Comparison of ENCODE assay signal across 14 cellular contexts in genomic region chr6:105430685-105431084, GRCh38. TPM values are rescaled to one million over a fixed set of nuclear protein-coding genes. Genes with fewer than 3 reads are reported as not detected.
DNase-seq lines count a peak whose midpoint lies in the region; ATAC-seq, FAIRE-seq and TF ChIP-seq lines count a peak whose summit lies in the region.
"Had no signal": no experiment of that assay in that cellular context is flagged by ENCODE, and none has a peak within 500 bp of the region (broad histone marks: within the 10 kb centered on the region; RNA-seq: fewer than 3 reads in every experiment).

No MANE protein-coding gene starts in this region.

- H3K36me3 ChIP-seq in HCT116 (ENCODE audit: control insufficient read depth in 1 of 2, insufficient read depth in 2 of 2, low read length in 2 of 2) (no peaks in the 10 kb centered on the region), PC-3 (ENCODE audit: low read depth, low read length) (no peaks in the 10 kb centered on the region)
- H3K36me3 ChIP-seq: Peyer's patch had no signal

- WGBS in A549 (ENCODE audit: missing lambda C conversion rate), result 73% methylated on average over 3 of the region's 3 CpGs

- H4K20me1 ChIP-seq in HCT116 (ENCODE audit: insufficient read depth) (no peaks in the 10 kb centered on the region), PC-3 (ENCODE audit: low read length) (no peaks in the 10 kb centered on the region)

- no peak for FAIRE-seq in A549 (lab: Jason Lieb, UNC)
- FAIRE-seq: D721Med had no signal

- H2AFZ ChIP-seq in HCT116 (ENCODE audit: low read depth, low read length, poor library complexity, severe bottlenecking) (peak overlapping the region; percentile 90), PC-3 (ENCODE audit: low read length) (no peak overlapping the region)

- H3K27ac ChIP-seq in A549 (peak overlapping the region; percentile 49 to 70; a peak in 4 of 6 replicates), HCT116 (ENCODE audit: low read depth, low read length) (no peak overlapping the region), PC-3 (ENCODE audit: low read length) (no peak overlapping the region)
- H3K27ac ChIP-seq: Peyer's patch had no signal

- no peak for TF ChIP-seq EP300 in A549 (IDR thresholded peaks at IDR 0.05)

- H3K9ac ChIP-seq in HCT116 (ENCODE audit: low read length) (no peak overlapping the region), PC-3 (ENCODE audit: low read length) (no peak overlapping the region)
- H3K9ac ChIP-seq: SK-N-SH had no signal

- no peaks in the 10 kb centered on the region for H3K27me3 ChIP-seq in HCT116 (ENCODE audit: insufficient read depth, low read length)
- H3K27me3 ChIP-seq in PC-3 (ENCODE audit: low read length), result no peaks in the 10 kb centered on the region
- H3K27me3 ChIP-seq: Peyer's patch had no signal

- intact Hi-C loops in HCT116 (cut with micrococcal nuclease) (loop anchor here (1.0 to 10.0 kb wide), 4 partner anchors 654 to 1014 kb away; no protein-coding TSS in a partner anchor), PC-3 (cut with micrococcal nuclease) (loop anchor here (1.0 to 10.0 kb wide), 7 partner anchors 164 to 872 kb away; no protein-coding TSS in a partner anchor), left cardiac atrium (cut with DNase I) (loop anchor here in 1 of 2 donors (10.0 kb wide), 1 partner anchor 874 kb away; no protein-coding TSS in a partner anchor)

- H3K4me1 ChIP-seq in A549, result peaks cover 39% of the 10 kb centered on the region
- H3K4me1 ChIP-seq in HCT116 (ENCODE audit: control insufficient read depth in 1 of 2, insufficient read depth in 2 of 2, low read length in 2 of 2), result peaks cover 12 to 31% of the 10 kb centered on the region in 2 experiments; a peak in 3 of 4 replicates
- H3K4me1 ChIP-seq in PC-3 (ENCODE audit: insufficient read depth, low read length), result peaks cover 51% of the 10 kb centered on the region
- H3K4me1 ChIP-seq: Peyer's patch had no signal

- TF ChIP-seq POLR2A in A549 (IDR thresholded peaks at IDR 0.05; ENCODE audit: low read length) (no peak), HCT116 (IDR thresholded peaks at IDR 0.05; ENCODE audit: borderline replicate concordance, extremely low read depth, insufficient read depth, insufficient read length) (no peak)

- TF ChIP-seq RAD21 in A549 (conservative IDR thresholded peaks at IDR 0.05 in 1 of 2, IDR thresholded peaks at IDR 0.05 in 1 of 2) (no peak), HCT116 (IDR thresholded peaks at IDR 0.05; ENCODE audit: low read depth) (no peak)

- H3K79me2 ChIP-seq in HCT116 (ENCODE audit: insufficient read depth, low read length) (no peaks in the 10 kb centered on the region), PC-3 (ENCODE audit: low read length) (no peaks in the 10 kb centered on the region)

- DNase-seq in A549 (ENCODE audit: low read depth in 1 of 2, low spot score in 1 of 2), result no peak
- DNase-seq in HCT116 (ENCODE audit: low read depth, low spot score), result no peak
- no peak for DNase-seq in PC-3
- peak; percentile 59 to 77 for DNase-seq in foreskin fibroblast
- DNase-seq in dedifferentiated amniotic fluid mesenchymal stem cell (ENCODE audit: extremely low spot score), result no peak
- DNase-seq in NK-92 treated with Interleukin-12 subunit alpha and Interleukin-12 subunit beta, amount 100 ng/mL, for 24 hours (lab: John Stamatoyannopoulos, UW), result no peak
- no peak for DNase-seq in left cardiac atrium
- DNase-seq in A172 (ENCODE audit: low spot score), result no peak
- DNase-seq: CD4-positive, alpha-beta T cell; NCI-H1436 treated with DMSO at 0.1 percent for 48 hours; Peyer's patch; Right ventricle myocardium superior had no signal

- TF ChIP-seq CTCF in A549 (IDR thresholded peaks at IDR 0.05), result no peak
- no peak for TF ChIP-seq CTCF in HCT116 (IDR thresholded peaks at IDR 0.05 in 2 of 3, conservative IDR thresholded peaks at IDR 0.05 in 1 of 3; ENCODE audit: borderline replicate concordance in 1 of 3, insufficient read depth in 1 of 3, low read depth in 2 of 3, low read length in 2 of 3)
- no peak for TF ChIP-seq CTCF in PC-3 (conservative IDR thresholded peaks at IDR 0.05; ENCODE audit: low read depth, low read length)
- TF ChIP-seq CTCF in foreskin fibroblast (IDR thresholded peaks at IDR 0.05; ENCODE audit: low read depth, low read length), result no peak

- RAD21 ChIA-PET in HCT116 (lab: Charles Lee; ENCODE audit: low non-redundant PET in 1 of 2, low total read pairs in 2 of 2, uncharacterized antibody in 2 of 2, unreplicated experiment in 2 of 2), result interaction anchor here in 1 of 2 experiments (1.4 kb wide), 1 partner anchor 793 kb away, joined by 4 read pairs; no protein-coding TSS in a partner anchor

- peaks cover 4% of the 10 kb centered on the region for H3F3A ChIP-seq in PC-3 (ENCODE audit: low read length, unreplicated experiment)

- POLR2A ChIA-PET in A549 (lab: Yijun Ruan, JAX), result interaction anchor here (1.2 to 1.4 kb wide), 2 partner anchors 655 to 895 kb away, joined by 3 to 4 read pairs; partner anchors contain the start of genes ATG5 and PRDM1
- POLR2A ChIA-PET in HCT116 (lab: Charles Lee), result no interaction called here
- POLR2A ChIA-PET in PC-3 (lab: Charles Lee; ENCODE audit: unreplicated experiment), result interaction anchor here (0.6 kb wide), 1 partner anchor 654 kb away, joined by 4 read pairs; no protein-coding TSS in a partner anchor

- H3K4me3 ChIP-seq in A549 (no peak overlapping the region), HCT116 (replicated peaks in 1 of 2; ENCODE audit: low read depth in 1 of 2, low read length in 2 of 2) (no peak overlapping the region), PC-3 (ENCODE audit: low read length) (no peak overlapping the region), foreskin fibroblast (ENCODE audit: low read depth in 1 of 2, low read length in 2 of 2) (no peak overlapping the region)
- H3K4me3 ChIP-seq: Peyer's patch had no signal

- no peak overlapping the region for H3K4me2 ChIP-seq in A549
- no peak overlapping the region for H3K4me2 ChIP-seq in HCT116 (ENCODE audit: low read length)
- peak overlapping the region; percentile 14; the same call in 1 of the 2 replicates for H3K4me2 ChIP-seq in PC-3 (ENCODE audit: low read length)
- H3K4me2 ChIP-seq: SK-N-SH had no signal

- CTCF ChIA-PET in A549 (lab: Yijun Ruan, JAX) (interaction anchor here (0.6 to 5.0 kb wide), 10 partner anchors 41 to 909 kb away, joined by 3 to 42 read pairs (median 4); no protein-coding TSS in a partner anchor), HCT116 (lab: Charles Lee) (interaction anchor here (0.6 to 2.1 kb wide), 12 partner anchors 294 to 1136 kb away, joined by 3 to 14 read pairs (median 4); no protein-coding TSS in a partner anchor), PC-3 (lab: Charles Lee) (no interaction called here)

- ATAC-seq in A549, result no peak
- no peak for ATAC-seq in HCT116
- no peak for ATAC-seq in PC-3
- ATAC-seq in left cardiac atrium, result no peak

- H3K9me3 ChIP-seq in A549 (peaks cover 2% of the 10 kb centered on the region; the same call in 1 of the 3 replicates), HCT116 (ENCODE audit: control insufficient read depth in 1 of 2, insufficient read depth in 1 of 2, low read depth in 1 of 2, low read length in 2 of 2) (no peaks in the 10 kb centered on the region), PC-3 (ENCODE audit: low read length) (no peaks in the 10 kb centered on the region)
- H3K9me3 ChIP-seq: Peyer's patch, SK-N-SH had no signal

- BruUV-seq in HCT116 (replicated peaks; lab: Mats Ljungman, UMichigan), result no TSS peak
- BruUV-seq in PC-3 (replicated peaks; lab: Mats Ljungman, UMichigan), result no TSS peak

- H3K9me2 ChIP-seq in HCT116 (ENCODE audit: insufficient read depth), result no peaks in the 10 kb centered on the region
- no peaks in the 10 kb centered on the region for H3K9me2 ChIP-seq in PC-3 (replicated peaks; ENCODE audit: low read length)
- H3K9me2 ChIP-seq: SK-N-SH had no signal

TF ChIP-seq in A549, 52 proteins besides CTCF, POLR2A, EP300 and RAD21:
- TF ChIP-seq, protein P1, sequence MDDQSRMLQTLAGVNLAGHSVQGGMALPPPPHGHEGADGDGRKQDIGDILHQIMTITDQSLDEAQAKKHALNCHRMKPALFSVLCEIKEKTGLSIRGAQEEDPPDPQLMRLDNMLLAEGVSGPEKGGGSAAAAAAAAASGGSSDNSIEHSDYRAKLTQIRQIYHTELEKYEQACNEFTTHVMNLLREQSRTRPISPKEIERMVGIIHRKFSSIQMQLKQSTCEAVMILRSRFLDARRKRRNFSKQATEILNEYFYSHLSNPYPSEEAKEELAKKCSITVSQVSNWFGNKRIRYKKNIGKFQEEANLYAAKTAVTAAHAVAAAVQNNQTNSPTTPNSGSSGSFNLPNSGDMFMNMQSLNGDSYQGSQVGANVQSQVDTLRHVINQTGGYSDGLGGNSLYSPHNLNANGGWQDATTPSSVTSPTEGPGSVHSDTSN (IDR thresholded peaks at IDR 0.05), result no peak

TF ChIP-seq in HCT116, 20 proteins besides CTCF, POLR2A, EP300 and RAD21 (continues in another document):
- TF ChIP-seq CBX3 (IDR thresholded peaks at IDR 0.05; ENCODE audit: low read depth) (no peak), FOSL1 (IDR thresholded peaks at IDR 0.05; ENCODE audit: low read depth) (no peak), YY1 (IDR thresholded peaks at IDR 0.05; ENCODE audit: extremely low read depth, insufficient replicate concordance, low read depth, low read length) (no peak), SRF (IDR thresholded peaks at IDR 0.05; ENCODE audit: low read depth) (no peak), SIN3A (IDR thresholded peaks at IDR 0.05; ENCODE audit: low read depth) (no peak)
- TF ChIP-seq, protein P2, sequence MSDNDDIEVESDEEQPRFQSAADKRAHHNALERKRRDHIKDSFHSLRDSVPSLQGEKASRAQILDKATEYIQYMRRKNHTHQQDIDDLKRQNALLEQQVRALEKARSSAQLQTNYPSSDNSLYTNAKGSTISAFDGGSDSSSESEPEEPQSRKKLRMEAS (IDR thresholded peaks at IDR 0.05), result no peak

RNA-seq across cellular contexts. Expression of gene PREP, which starts 27.8 kb away (rescaled TPM):
- polyA plus RNA-seq in A549 (2011; rRNA removed) (18.9 and 29.1 TPM in 2 replicates), A549 (2017; fragmentation: RNase III; extraction: RNeasy Plus Mini Kit Qiagen cat#74134 plus additional on column Dnase treatment) (29.7 to 30.4 TPM (median 29.8 TPM) in 3 replicates)
- 21.3 and 22.8 TPM in 2 replicates for polyA plus RNA-seq in A549 (2012; cell fraction: cytosol; rRNA removed)
- polyA plus RNA-seq in A549 (2012; cell fraction: nucleus; rRNA removed), result 25.9 and 26.0 TPM in 2 replicates
- polyA minus RNA-seq in A549 (2011; rRNA and poly(A)+ RNA removed), result 30.7 and 35.2 TPM in 2 replicates
- total RNA-seq in HCT116 (2021; ENCODE audit: unreplicated experiment) (53.5 TPM), PC-3 (2014; rRNA removed) (16.9 and 18.5 TPM in 2 replicates), left cardiac atrium (10 to 100 TPM; 23.8 to 29.6 TPM)
- 35.1 and 41.9 TPM in 2 replicates for polyA plus RNA-seq in HCT116 (2012)
- 9.0 and 12.6 TPM in 2 replicates for total RNA-seq in A172 (2014; rRNA removed; shearing (Covaris generic))

Comparison
In these comparisons a context has a peak if more than half of its experiments do, and no peak if none do; other contexts are left out.
1. DNase-seq: peak in foreskin fibroblast (2 of 2); none in A549 (0 of 2), HCT116 (single experiment), PC-3 (single experiment), dedifferentiated amniotic fluid mesenchymal stem cell (single experiment), NK-92 treated with Interleukin-12 subunit alpha and Interleukin-12 subunit beta, amount 100 ng/mL, for 24 hours (single experiment), left cardiac atrium (single experiment) and A172 (single experiment).
2. H3K27ac ChIP-seq: peak in A549 (2 of 2); none in HCT116 (single experiment) and PC-3 (single experiment).